Comparison of ENCODE assay signal across 19 cellular contexts in the genomic region with DNA sequence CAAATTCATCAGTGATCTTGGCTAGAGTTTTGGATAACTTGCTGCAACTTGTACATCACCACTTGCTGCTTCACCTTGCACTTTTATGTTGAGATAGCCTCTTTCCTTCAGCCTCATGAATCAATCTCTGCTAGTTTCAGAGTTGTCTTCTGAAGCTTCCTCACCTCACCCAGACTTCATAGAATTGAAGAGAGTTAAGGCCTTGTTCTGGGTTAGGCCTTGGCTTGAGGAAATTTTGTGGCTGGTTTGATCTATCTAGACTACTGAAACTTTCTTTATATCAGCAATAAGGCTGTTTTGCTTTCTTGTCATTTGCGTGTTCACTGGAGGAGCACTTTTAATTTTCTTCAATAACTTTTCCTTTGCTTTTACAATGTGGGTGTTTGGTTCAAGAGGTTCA.
"Had no signal": no experiment of that assay in that cellular context is flagged by ENCODE, and none has a peak within 500 bp of the region (broad histone marks: within the 10 kb centered on the region; RNA-seq: fewer than 3 reads in every experiment).

No MANE protein-coding gene starts in this region.

- DNase-seq: activated CD4-positive, alpha-beta memory T cell treated with anti-CD3 and anti-CD28 coated beads for 36 hours; activated CD4-positive, alpha-beta T cell treated with anti-CD3 and anti-CD28 coated beads for 1 hour; activated CD8-positive, alpha-beta memory T cell treated with anti-CD3 and anti-CD28 coated beads, Interleukin-2, amount 10 ng/mL, durations not matched to agents 7 days and 5 days; activated gamma-delta T cell treated with Interleukin-2 at 50 U/mL for 16 hours; activated T-cell treated with anti-CD3 and anti-CD28 coated beads for 4 hours; dermis blood vessel endothelial cell; effector CD8-positive, alpha-beta T cell; foreskin melanocyte; immature natural killer cell; midbrain; nephron progenitor cell; right cardiac atrium; SK-N-SH; stimulated activated CD4-positive, alpha-beta T cell treated with anti-CD3 and anti-CD28 coated beads, Interleukin-12 subunit alpha, Interleukin-12 subunit beta, amount 100 ng/mL, for 4 hours; stimulated activated CD4-positive, alpha-beta T cell treated with anti-CD3 and anti-CD28 coated beads, Interleukin-4, amount 100 ng/mL, for 4 hours; stimulated activated naive CD8-positive, alpha-beta T cell treated with anti-CD3 and anti-CD28 coated beads, Interleukin-15, amount 100 ng/mL, for 72 hours; tibial artery had no signal

- H3K27ac Mint-ChIP-seq: activated CD4-positive, alpha-beta memory T cell treated with anti-CD3 and anti-CD28 coated beads for 36 hours; activated CD8-positive, alpha-beta memory T cell treated with anti-CD3 and anti-CD28 coated beads, Interleukin-2, amount 10 ng/mL, durations not matched to agents 7 days and 5 days; immature natural killer cell; nephron progenitor cell; stimulated activated naive CD8-positive, alpha-beta T cell treated with anti-CD3 and anti-CD28 coated beads, Interleukin-15, amount 100 ng/mL, for 72 hours had no signal

- H3K4me2 ChIP-seq: SK-N-SH had no signal

- H3K9ac ChIP-seq: parathyroid adenoma, SK-N-SH had no signal

- H3K9me3 Mint-ChIP-seq: immature natural killer cell had no signal

- ATAC-seq: activated CD8-positive, alpha-beta memory T cell treated with anti-CD3 and anti-CD28 coated beads, Interleukin-2, amount 10 ng/mL, durations not matched to agents 7 days and 5 days; right cardiac atrium; stimulated activated naive CD8-positive, alpha-beta T cell treated with anti-CD3 and anti-CD28 coated beads, Interleukin-15, amount 100 ng/mL, for 72 hours had no signal

- H2AFZ ChIP-seq: parathyroid adenoma had no signal

- FAIRE-seq: TTC549 had no signal

- H3K27me3 Mint-ChIP-seq: activated CD8-positive, alpha-beta memory T cell treated with anti-CD3 and anti-CD28 coated beads, Interleukin-2, amount 10 ng/mL, durations not matched to agents 7 days and 5 days; stimulated activated naive CD8-positive, alpha-beta T cell treated with anti-CD3 and anti-CD28 coated beads, Interleukin-15, amount 100 ng/mL, for 72 hours had no signal

- H3K4me3 Mint-ChIP-seq: activated CD4-positive, alpha-beta memory T cell treated with anti-CD3 and anti-CD28 coated beads for 36 hours; activated CD8-positive, alpha-beta memory T cell treated with anti-CD3 and anti-CD28 coated beads, Interleukin-2, amount 10 ng/mL, durations not matched to agents 7 days and 5 days; immature natural killer cell; nephron progenitor cell; stimulated activated naive CD8-positive, alpha-beta T cell treated with anti-CD3 and anti-CD28 coated beads, Interleukin-15, amount 100 ng/mL, for 72 hours had no signal

- H3K4me3 ChIP-seq: tibial artery had no signal

- H3K9me3 ChIP-seq: SK-N-SH, tibial artery had no signal

- H3K27ac ChIP-seq: parathyroid adenoma, tibial artery had no signal

- H3K27me3 ChIP-seq: tibial artery had no signal

- H3K4me1 ChIP-seq: parathyroid adenoma had no signal
